In genomic region chr4:139443661-139444060, GRCh38 we compare ENCODE assay signal across 1 cellular context.
A peak's percentile ranks its signal among the peaks of the same experiment; 100 is the strongest.
TF ChIP-seq lines count a peak whose summit lies in the region.

No MANE protein-coding gene starts in this region.

TF ChIP-seq in K562, 482 proteins besides CTCF, POLR2A, EP300 and RAD21 (continued from another document and continues in another):
- TF ChIP-seq ZBTB11 (CRISPR knock-in tag; IDR thresholded peaks at IDR 0.05) (no peak), E4F1 (CRISPR knock-in tag; IDR thresholded peaks at IDR 0.05; ENCODE audit: borderline replicate concordance) (no peak), KDM5B (IDR thresholded peaks at IDR 0.05; ENCODE audit: insufficient replicate concordance, low read depth, low read length) (no peak), TRIM25 (IDR thresholded peaks at IDR 0.05; ENCODE audit: borderline replicate concordance) (no peak), FOSL1 (tag; conservative IDR thresholded peaks at IDR 0.05) (no peak), TCF15 (CRISPR knock-in tag; IDR thresholded peaks at IDR 0.05) (no peak), ZC3H11A (IDR thresholded peaks at IDR 0.05; ENCODE audit: low read depth, low read length) (no peak), ZNF282 (CRISPR knock-in tag; IDR thresholded peaks at IDR 0.05) (no peak), E2F4 (CRISPR knock-in tag; IDR thresholded peaks at IDR 0.05; ENCODE audit: low read depth) (no peak), HOXB6 (CRISPR knock-in tag; IDR thresholded peaks at IDR 0.05; ENCODE audit: borderline replicate concordance) (no peak), ELK3 (CRISPR knock-in tag; IDR thresholded peaks at IDR 0.05) (no peak), SOX6 (IDR thresholded peaks at IDR 0.05) (peak; percentile 81), RNF2 (IDR thresholded peaks at IDR 0.05) (peak; percentile 58; the same call in 1 of the 2 replicates), ZNF263 (CRISPR knock-in tag; IDR thresholded peaks at IDR 0.05; ENCODE audit: borderline replicate concordance) (no peak), SMARCA4 (IDR thresholded peaks at IDR 0.05) (peak; percentile 83), TCFL5 (CRISPR knock-in tag; conservative IDR thresholded peaks at IDR 0.05) (no peak), XRCC5 (IDR thresholded peaks at IDR 0.05; ENCODE audit: low read depth, low read length) (no peak), ZNF609 (CRISPR knock-in tag; IDR thresholded peaks at IDR 0.05; ENCODE audit: borderline replicate concordance) (no peak), ZKSCAN8 (CRISPR knock-in tag; IDR thresholded peaks at IDR 0.05) (no peak), TCF7L2 (IDR thresholded peaks at IDR 0.05; ENCODE audit: low read depth, low read length) (no peak), GTF3C2 (IDR thresholded peaks at IDR 0.05; ENCODE audit: borderline replicate concordance, extremely low read depth, insufficient read length) (no peak), C11orf30 (IDR thresholded peaks at IDR 0.05; ENCODE audit: low read depth) (no peak), ZNF280A (IDR thresholded peaks at IDR 0.05; ENCODE audit: low read depth, partially characterized antibody) (no peak), CUX1 (CRISPR knock-in tag; IDR thresholded peaks at IDR 0.05) (no peak)
